13 cellular contexts compared by ENCODE assay signal in the genomic region with DNA sequence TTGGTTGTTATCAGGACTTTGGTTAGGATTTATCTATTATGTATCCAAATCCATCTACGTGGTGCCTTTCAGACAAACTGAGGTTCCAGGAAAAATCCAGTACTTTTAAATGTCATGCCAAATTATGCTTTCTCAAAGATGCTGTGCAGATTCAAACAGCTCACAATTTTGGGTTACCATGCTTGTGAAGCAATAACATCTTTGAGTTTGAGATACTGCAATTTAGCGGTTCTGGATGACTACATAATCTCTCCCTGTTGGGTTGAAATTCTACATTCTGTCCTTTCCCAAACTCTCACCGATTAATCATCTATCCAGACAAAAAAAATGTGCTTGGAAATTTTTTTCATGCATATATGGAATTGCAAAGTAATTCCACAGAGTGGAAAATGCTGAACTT. TPM values are rescaled to one million over a fixed set of nuclear protein-coding genes. Genes with fewer than 3 reads are reported as not detected.
DNase-seq lines count a peak whose midpoint lies in the region; ATAC-seq and TF ChIP-seq lines count a peak whose summit lies in the region.
"Had no signal": no experiment of that assay in that cellular context is flagged by ENCODE, and none has a peak within 500 bp of the region (broad histone marks: within the 10 kb centered on the region; RNA-seq: fewer than 3 reads in every experiment).

No MANE protein-coding gene starts in this region.

- H3K9me3 ChIP-seq in psoas muscle (no peaks in the 10 kb centered on the region), gastroesophageal sphincter (no peaks in the 10 kb centered on the region)

- H3K36me3 ChIP-seq in psoas muscle (ENCODE audit: insufficient read depth in 1 of 2, low read depth in 1 of 2), result peaks cover 0 to 25% of the 10 kb centered on the region in 2 donors
- no peaks in the 10 kb centered on the region for H3K36me3 ChIP-seq in gastroesophageal sphincter

- no peak for TF ChIP-seq POLR2A in gastroesophageal sphincter (IDR thresholded peaks at IDR 0.05)

- TF ChIP-seq EP300 in gastroesophageal sphincter (IDR thresholded peaks at IDR 0.05), result no peak

- peaks cover 49% of the 10 kb centered on the region for H3K4me1 ChIP-seq in psoas muscle
- peaks cover 7 to 69% (median 18%) of the 10 kb centered on the region in 3 donors for H3K4me1 ChIP-seq in gastroesophageal sphincter

- H3K27me3 ChIP-seq in psoas muscle (ENCODE audit: insufficient read depth in 3 of 3, low read length in 2 of 3) (no peaks in the 10 kb centered on the region), gastroesophageal sphincter (no peaks in the 10 kb centered on the region)

- peak; percentile 31 for DNase-seq in fibroblast of mammary gland (ENCODE audit: low read depth)
- DNase-seq in psoas muscle, result no peak
- DNase-seq in type B pancreatic cell (ENCODE audit: extremely low spot score, unreplicated experiment), result no peak
- DNase-seq in posterior vena cava (ENCODE audit: low spot score), result no peak
- DNase-seq in stimulated activated CD4-positive, alpha-beta T cell treated with anti-CD3 and anti-CD28 coated beads, Interleukin-1b, Interleukin-23, amount 100 ng/mL, for 48 hours, result no peak
- DNase-seq: CD4-positive, alpha-beta memory T cell; DMS79; KG1; NCI-H1092 treated with DMSO at 0.1 percent for 48 hours; NCI-H1694 had no signal

- H3K4me1 Mint-ChIP-seq in type B pancreatic cell (ENCODE audit: unreplicated experiment), result peaks cover 43% of the 10 kb centered on the region

- no peaks in the 10 kb centered on the region for H3K9me3 Mint-ChIP-seq in type B pancreatic cell
- H3K9me3 Mint-ChIP-seq: CD4-positive, alpha-beta memory T cell had no signal

- intact Hi-C loops in psoas muscle (cut with DNase I), result loop anchor here (2.0 to 5.0 kb wide), 4 partner anchors 30 to 88 kb away; no protein-coding TSS in a partner anchor
- intact Hi-C loops in posterior vena cava (cut with DNase I), result no loop called here

- no peak overlapping the region for H3K27ac Mint-ChIP-seq in type B pancreatic cell
- H3K27ac Mint-ChIP-seq: B cell; CD4-positive, alpha-beta memory T cell had no signal

- peak overlapping the region; percentile 18 for H3K4me3 Mint-ChIP-seq in type B pancreatic cell
- H3K4me3 Mint-ChIP-seq: B cell; CD4-positive, alpha-beta memory T cell had no signal

- ATAC-seq in SK-N-SH treated with all-trans-retinoic acid at 6 μM for 48 hours, result no peak
- no peak for ATAC-seq in psoas muscle
- ATAC-seq in gastroesophageal sphincter, result no peak

- TF ChIP-seq CTCF in fibroblast of mammary gland (conservative IDR thresholded peaks at IDR 0.05; ENCODE audit: control insufficient read depth, insufficient read depth, low read depth, low read length), result no peak
- TF ChIP-seq CTCF in psoas muscle (IDR thresholded peaks at IDR 0.05), result no peak
- no peak for TF ChIP-seq CTCF in type B pancreatic cell (conservative IDR thresholded peaks at IDR 0.05)
- TF ChIP-seq CTCF in gastroesophageal sphincter (IDR thresholded peaks at IDR 0.05), result no peak

- H3K36me3 Mint-ChIP-seq in type B pancreatic cell, result peaks cover 20% of the 10 kb centered on the region
- H3K36me3 Mint-ChIP-seq: CD4-positive, alpha-beta memory T cell had no signal

- H3K27ac ChIP-seq in psoas muscle (peak overlapping the region; percentile 99), gastroesophageal sphincter (peak overlapping the region in 1 of 4 donors; percentile 97)

- WGBS in psoas muscle, 3 donors, result 45 to 74% (median 54%) methylated on average over 3 of the region's 3 CpGs
- 36 to 83% methylated on average over 3 of the region's 3 CpGs for WGBS in gastroesophageal sphincter (ENCODE audit: low coverage in 1 of 2), 2 donors

- H3K27me3 Mint-ChIP-seq in type B pancreatic cell, result no peaks in the 10 kb centered on the region

- H3K4me3 ChIP-seq in fibroblast of mammary gland (ENCODE audit: control insufficient read depth, low read depth, low read length) (no peak overlapping the region), psoas muscle (peak overlapping the region; percentile 90), gastroesophageal sphincter (no peak overlapping the region)

TF ChIP-seq in SK-N-SH treated with all-trans-retinoic acid at 6 μM for 48 hours, 23 proteins besides CTCF, POLR2A, EP300 and RAD21:
- TF ChIP-seq ISL1 (CRISPR knock-in tag; IDR thresholded peaks at IDR 0.05), result peak; percentile 12; the same call in 1 of the 2 replicates
- TF ChIP-seq ZC3H10 (CRISPR knock-in tag; IDR thresholded peaks at IDR 0.05), result no peak
TF ChIP-seq in SK-N-SH treated with all-trans-retinoic acid at 6 μM for 48 hours: peak in this region for 1.

RNA-seq across cellular contexts. Expression of a gene that starts 3.5 kb away (rescaled TPM):
- total RNA-seq in psoas muscle, result 10 to 100 TPM; 20.8 to 47.4 (median 30.7) TPM
- 10 to 100 TPM in 2 of 3 donors, 1 to 10 TPM in 1; 1.8 to 28.4 (median 13.6) TPM for polyA plus RNA-seq in psoas muscle
- 25.0 and 26.4 TPM in 2 replicates for total RNA-seq in type B pancreatic cell (ENCODE audit: low replicate concordance)
- total RNA-seq in gastroesophageal sphincter, result 10 to 100 TPM; 15.5 to 44.0 (median 25.3) TPM
- 10 to 100 TPM; 14.3 to 15.4 TPM for total RNA-seq in posterior vena cava
- polyA plus RNA-seq: CD4-positive, alpha-beta memory T cell had no signal

Comparison
In these comparisons a context has a peak if more than half of its experiments do, and no peak if none do; other contexts are left out.
1. intact Hi-C loops: an anchor here in psoas muscle (2.0 to 5.0 kb wide); none called in posterior vena cava.